In genomic region chr16:86158688-86159360, GRCh38 we compare ENCODE assay signal across 15 cellular contexts.
DNase-seq lines count a peak whose midpoint lies in the region; ATAC-seq and TF ChIP-seq lines count a peak whose summit lies in the region.
"Had no signal": no experiment of that assay in that cellular context is flagged by ENCODE, and none has a peak within 500 bp of the region (broad histone marks: within the 10 kb centered on the region; RNA-seq: fewer than 3 reads in every experiment).

No MANE protein-coding gene starts in this region.

- ATAC-seq in GM19452 (IDR thresholded peaks at IDR 0.05; ENCODE audit: unreplicated experiment), result no peak
- ATAC-seq: activated CD8-positive, alpha-beta memory T cell treated with anti-CD3 and anti-CD28 coated beads, Interleukin-2, amount 10 ng/mL, durations not matched to agents 7 days and 5 days; body of pancreas had no signal

- H3K36me3 ChIP-seq in DOHH2 (ENCODE audit: control insufficient read depth, low read length), result 0 out of 2 replicates have a peak, but pooled peaks cover 6% of the 10 kb centered on the region
- H3K36me3 ChIP-seq in muscle layer of colon (ENCODE audit: insufficient read depth, low read length), result no peaks in the 10 kb centered on the region
- no peaks in the 10 kb centered on the region for H3K36me3 ChIP-seq in WERI-Rb-1

- no peaks in the 10 kb centered on the region for H3K9me2 ChIP-seq in DOHH2 (replicated peaks; ENCODE audit: control insufficient read depth, low read length)

- H3K4me3 ChIP-seq in DOHH2 (ENCODE audit: low read length), result peak overlapping the region; percentile 53
- no peak overlapping the region for H3K4me3 ChIP-seq in choroid plexus epithelial cell (ENCODE audit: low read depth, low read length)
- no peak overlapping the region for H3K4me3 ChIP-seq in muscle layer of colon (ENCODE audit: low read depth in 1 of 2, low read length in 2 of 2)
- H3K4me3 ChIP-seq in WERI-Rb-1 (ENCODE audit: low read depth, low read length), result no peak overlapping the region
- H3K4me3 ChIP-seq: body of pancreas had no signal

- peaks cover 15% of the 10 kb centered on the region for H3K27me3 ChIP-seq in DOHH2 (ENCODE audit: control insufficient read depth, low read length)
- H3K27me3 ChIP-seq in muscle layer of colon (ENCODE audit: control insufficient read depth in 1 of 2, insufficient read depth in 2 of 2, low read length in 2 of 2), result no peaks in the 10 kb centered on the region
- no peaks in the 10 kb centered on the region for H3K27me3 ChIP-seq in WERI-Rb-1 (ENCODE audit: insufficient read depth, low read depth, severe bottlenecking)
- H3K27me3 ChIP-seq: body of pancreas had no signal

- H3K9me3 ChIP-seq in DOHH2 (ENCODE audit: control insufficient read depth, insufficient read depth, low read length) (peaks cover 14% of the 10 kb centered on the region; the same call in 1 of the 2 replicates), muscle layer of colon (ENCODE audit: low read length) (no peaks in the 10 kb centered on the region), WERI-Rb-1 (ENCODE audit: severe bottlenecking) (no peaks in the 10 kb centered on the region)
- H3K9me3 ChIP-seq: body of pancreas had no signal

- H4K20me1 ChIP-seq in DOHH2 (ENCODE audit: control insufficient read depth, insufficient read depth, low read depth, low read length), result no peaks in the 10 kb centered on the region

- H3F3A ChIP-seq in DOHH2 (ENCODE audit: control insufficient read depth, insufficient read depth), result no peaks in the 10 kb centered on the region

- H3K4me2 ChIP-seq in DOHH2 (ENCODE audit: low read length), result peak overlapping the region; percentile 19

- TF ChIP-seq CTCF in DOHH2 (IDR thresholded peaks at IDR 0.05; ENCODE audit: low read depth, low read length, poor library complexity, severe bottlenecking) (peak; percentile 33), choroid plexus epithelial cell (conservative IDR thresholded peaks at IDR 0.05; ENCODE audit: low read depth, low read length) (peak; percentile 20), WERI-Rb-1 (IDR thresholded peaks at IDR 0.05; ENCODE audit: low read depth, low read length) (no peak)

- H3K9ac ChIP-seq in muscle layer of colon (ENCODE audit: low read length), result no peak overlapping the region

- H3K4me1 ChIP-seq in DOHH2 (ENCODE audit: control insufficient read depth, low read length) (peaks cover 7% of the 10 kb centered on the region), muscle layer of colon (ENCODE audit: insufficient read depth, low read length) (peaks cover 37% of the 10 kb centered on the region)
- H3K4me1 ChIP-seq: body of pancreas had no signal

- H3K27ac ChIP-seq in DOHH2 (ENCODE audit: low read depth, low read length) (no peak overlapping the region), muscle layer of colon (ENCODE audit: low read depth, low read length) (peak overlapping the region; percentile 35), WERI-Rb-1 (no peak overlapping the region)
- H3K27ac ChIP-seq: body of pancreas had no signal

- H3K79me2 ChIP-seq in DOHH2 (ENCODE audit: control insufficient read depth, low read length), result no peaks in the 10 kb centered on the region

- DNase-seq in NCI-H460 (ENCODE audit: extremely low read depth, low read depth), result peak; percentile 4
- no peak for DNase-seq in choroid plexus epithelial cell (ENCODE audit: low read depth)
- no peak for DNase-seq in activated gamma-delta T cell (lab: John Stamatoyannopoulos, UW)
- DNase-seq in WERI-Rb-1, result no peak
- DNase-seq in iPS-NIHi11 (ENCODE audit: low spot score), result no peak
- DNase-seq: activated CD4-positive, CD25-positive, alpha-beta regulatory T cell; activated CD8-positive, alpha-beta memory T cell treated with anti-CD3 and anti-CD28 coated beads, Interleukin-2, amount 10 ng/mL, durations not matched to agents 7 days and 5 days; activated effector memory CD4-positive, alpha-beta T cell treated with anti-CD3 and anti-CD28 coated beads, Interleukin-2, amount 50 U/mL, for 16 hours; body of pancreas; NCI-H1417 treated with DMSO at 0.1 percent for 48 hours; NCI-H226; stimulated activated CD4-positive, alpha-beta T cell treated with anti-CD3 and anti-CD28 coated beads, Interleukin-4, amount 100 ng/mL, for 24 hours had no signal
